Comparison of ENCODE assay signal across 13 cellular contexts in the genomic region with DNA sequence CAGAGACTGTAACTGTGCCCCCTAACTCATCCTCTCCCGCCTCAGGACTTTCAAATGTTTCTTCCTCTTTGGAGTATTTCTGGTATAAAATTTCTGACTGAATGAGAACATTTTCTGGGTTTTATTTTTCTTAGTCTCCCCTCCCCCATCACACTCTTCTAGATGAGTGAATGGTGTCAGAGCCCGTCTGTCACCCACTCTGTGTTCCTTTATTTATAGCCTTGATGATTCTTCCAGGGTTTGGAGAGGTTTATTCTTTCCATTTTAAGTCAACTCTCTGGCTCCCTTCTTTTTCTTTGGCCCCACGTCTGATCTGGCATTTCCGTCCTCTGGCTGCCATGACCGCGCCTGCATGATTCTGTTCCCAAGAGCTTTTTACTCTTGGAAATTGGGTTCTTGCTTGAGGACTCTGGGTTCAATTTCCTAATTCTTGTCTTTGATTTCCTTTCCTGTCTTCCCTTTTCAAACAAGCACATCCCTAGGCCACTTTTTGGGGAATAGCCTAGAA.
DNase-seq lines count a peak whose midpoint lies in the region; TF ChIP-seq lines count a peak whose summit lies in the region.
"Had no signal": no experiment of that assay in that cellular context is flagged by ENCODE, and none has a peak within 500 bp of the region (broad histone marks: within the 10 kb centered on the region; RNA-seq: fewer than 3 reads in every experiment).

No MANE protein-coding gene starts in this region.

- H3K9me3 ChIP-seq in right atrium auricular region (no peaks in the 10 kb centered on the region), tibial artery (no peaks in the 10 kb centered on the region)
- H3K9me3 ChIP-seq: BLaER1 treated with 17β-estradiol and CSF1 and Interleukin-3, amounts not matched to agents 10 nM and 100 nM had no signal

- H3K27ac ChIP-seq in right atrium auricular region = peak overlapping the region; percentile 61 to 72
- H3K27ac ChIP-seq in tibial artery = peak overlapping the region; percentile 71 to 78
- H3K27ac ChIP-seq: BLaER1 treated with 17β-estradiol and CSF1 and Interleukin-3, amounts not matched to agents 10 nM and 100 nM; GM23248 had no signal

- no peak for TF ChIP-seq CTCF in right atrium auricular region (IDR thresholded peaks at IDR 0.05)
- no peak for TF ChIP-seq CTCF in chondrocyte (IDR thresholded peaks at IDR 0.05)
- TF ChIP-seq CTCF in nephron (IDR thresholded peaks at IDR 0.05; ENCODE audit: unreplicated experiment in 3 of 3) = no peak
- TF ChIP-seq CTCF in tibial artery (IDR thresholded peaks at IDR 0.05) = no peak

- DNase-seq in right atrium auricular region (ENCODE audit: low spot score) (no peak), cardiac septum (ENCODE audit: low spot score) (no peak), chondrocyte (ENCODE audit: low spot score) (no peak), tibial artery (peak; percentile 28 to 83), DMS79 treated with DMSO at 0.1 percent for 48 hours (lab: John Stamatoyannopoulos, UW) (no peak), NCI-H1436 (lab: John Stamatoyannopoulos, UW) (no peak), NCI-H69 (lab: John Stamatoyannopoulos, UW) (no peak)
- DNase-seq: ACHN; CD4-positive, CD25-positive, alpha-beta regulatory T cell; DMS53; GM23248 had no signal

- H3K36me3 ChIP-seq in right atrium auricular region = peaks cover 14% of the 10 kb centered on the region
- H3K36me3 ChIP-seq in tibial artery = peaks cover 4 to 16% (median 7%) of the 10 kb centered on the region in 3 donors

- H3K27me3 ChIP-seq in right atrium auricular region = no peaks in the 10 kb centered on the region
- no peaks in the 10 kb centered on the region for H3K27me3 ChIP-seq in tibial artery
- H3K27me3 ChIP-seq: BLaER1 treated with 17β-estradiol and CSF1 and Interleukin-3, amounts not matched to agents 10 nM and 100 nM had no signal

- intact Hi-C loops in cardiac septum (cut with DNase I) = no loop called here
- intact Hi-C loops in tibial artery (cut with DNase I; ENCODE audit: low total_unique reads) = no loop called here

- H3K27me3 Mint-ChIP-seq in chondrocyte (ENCODE audit: low read depth) (no peaks in the 10 kb centered on the region), nephron (ENCODE audit: low read depth) (no peaks in the 10 kb centered on the region)

- peak overlapping the region; percentile 55 for H3K27ac Mint-ChIP-seq in chondrocyte (ENCODE audit: unreplicated experiment)
- H3K27ac Mint-ChIP-seq in nephron = peak overlapping the region in 2 of 3 experiments; percentile 85 to 92
- H3K27ac Mint-ChIP-seq: CD4-positive, CD25-positive, alpha-beta regulatory T cell had no signal

- H3K36me3 Mint-ChIP-seq in chondrocyte (ENCODE audit: low read depth) = peaks cover 33% of the 10 kb centered on the region
- peaks cover 26% of the 10 kb centered on the region for H3K36me3 Mint-ChIP-seq in nephron (ENCODE audit: low read depth)
- H3K36me3 Mint-ChIP-seq: CD4-positive, CD25-positive, alpha-beta regulatory T cell had no signal

- H3K4me3 ChIP-seq in right atrium auricular region (no peak overlapping the region), tibial artery (peak overlapping the region; percentile 8 to 12)
- H3K4me3 ChIP-seq: BLaER1 treated with 17β-estradiol and CSF1 and Interleukin-3, amounts not matched to agents 10 nM and 100 nM; GM23248 had no signal

- H3K9me3 Mint-ChIP-seq in chondrocyte (ENCODE audit: low read depth) = no peaks in the 10 kb centered on the region
- H3K9me3 Mint-ChIP-seq in nephron = no peaks in the 10 kb centered on the region
- H3K9me3 Mint-ChIP-seq: CD4-positive, CD25-positive, alpha-beta regulatory T cell had no signal

- H3K4me1 Mint-ChIP-seq in chondrocyte (ENCODE audit: low read depth) = peaks cover 19% of the 10 kb centered on the region
- H3K4me1 Mint-ChIP-seq in nephron = peaks cover 5% of the 10 kb centered on the region

- H3K4me1 ChIP-seq in right atrium auricular region (peaks cover 0 to 40% of the 10 kb centered on the region in 2 donors), tibial artery (peaks cover 0 to 61% (median 26%) of the 10 kb centered on the region in 4 donors)

- H3K4me3 Mint-ChIP-seq in chondrocyte (ENCODE audit: unreplicated experiment) = no peak overlapping the region
- no peak overlapping the region for H3K4me3 Mint-ChIP-seq in nephron
- H3K4me3 Mint-ChIP-seq: CD4-positive, CD25-positive, alpha-beta regulatory T cell had no signal

Comparison
In these comparisons a context has a peak if more than half of its experiments do, and no peak if none do; other contexts are left out.
1. DNase-seq: peak in tibial artery (2 of 2); none in right atrium auricular region (single experiment), cardiac septum (single experiment), chondrocyte (single experiment), DMS79 treated with DMSO at 0.1 percent for 48 hours (single experiment), NCI-H1436 (single experiment) and NCI-H69 (single experiment).
2. H3K4me3 ChIP-seq: peak in tibial artery (2 of 2); none in right atrium auricular region (0 of 2).